In the genomic region with DNA sequence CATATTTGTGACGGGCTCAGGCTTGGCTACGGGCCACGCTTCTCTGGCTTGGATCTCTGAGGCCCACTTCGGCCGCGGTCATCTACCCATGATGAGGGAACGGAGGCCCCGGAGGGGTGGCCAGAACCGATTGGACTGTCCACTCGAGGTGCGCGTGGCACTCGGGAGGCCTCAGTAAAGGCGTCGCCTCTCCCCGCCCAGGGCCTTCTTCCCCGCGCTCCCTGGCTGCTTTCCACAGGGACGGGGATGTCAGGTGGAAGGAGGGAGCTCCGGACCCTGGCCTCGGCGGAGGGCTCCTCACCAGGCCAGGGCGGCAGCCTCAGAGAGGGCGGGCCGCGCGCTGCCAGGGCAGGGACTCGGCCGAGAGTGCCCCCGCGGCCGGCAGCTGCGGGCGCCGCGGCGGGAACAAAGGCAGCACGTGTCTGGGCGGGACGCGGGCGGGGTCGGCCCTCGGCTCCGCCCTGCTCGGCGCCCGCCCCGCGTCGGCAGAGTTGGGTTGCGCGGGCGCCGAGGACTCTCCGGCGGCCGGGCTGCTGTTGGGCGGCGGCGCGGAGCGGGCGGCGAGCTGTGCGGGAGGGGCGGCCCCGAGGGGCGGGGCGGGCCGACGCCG, we compare ENCODE assay signal across 1 cellular context.
TF ChIP-seq lines count a peak whose summit lies in the region.

No MANE protein-coding gene starts in this region.

TF ChIP-seq in HepG2, 621 proteins besides CTCF, POLR2A, EP300 and RAD21 (continued from another document and continues in another):
- TF ChIP-seq, protein P1, sequence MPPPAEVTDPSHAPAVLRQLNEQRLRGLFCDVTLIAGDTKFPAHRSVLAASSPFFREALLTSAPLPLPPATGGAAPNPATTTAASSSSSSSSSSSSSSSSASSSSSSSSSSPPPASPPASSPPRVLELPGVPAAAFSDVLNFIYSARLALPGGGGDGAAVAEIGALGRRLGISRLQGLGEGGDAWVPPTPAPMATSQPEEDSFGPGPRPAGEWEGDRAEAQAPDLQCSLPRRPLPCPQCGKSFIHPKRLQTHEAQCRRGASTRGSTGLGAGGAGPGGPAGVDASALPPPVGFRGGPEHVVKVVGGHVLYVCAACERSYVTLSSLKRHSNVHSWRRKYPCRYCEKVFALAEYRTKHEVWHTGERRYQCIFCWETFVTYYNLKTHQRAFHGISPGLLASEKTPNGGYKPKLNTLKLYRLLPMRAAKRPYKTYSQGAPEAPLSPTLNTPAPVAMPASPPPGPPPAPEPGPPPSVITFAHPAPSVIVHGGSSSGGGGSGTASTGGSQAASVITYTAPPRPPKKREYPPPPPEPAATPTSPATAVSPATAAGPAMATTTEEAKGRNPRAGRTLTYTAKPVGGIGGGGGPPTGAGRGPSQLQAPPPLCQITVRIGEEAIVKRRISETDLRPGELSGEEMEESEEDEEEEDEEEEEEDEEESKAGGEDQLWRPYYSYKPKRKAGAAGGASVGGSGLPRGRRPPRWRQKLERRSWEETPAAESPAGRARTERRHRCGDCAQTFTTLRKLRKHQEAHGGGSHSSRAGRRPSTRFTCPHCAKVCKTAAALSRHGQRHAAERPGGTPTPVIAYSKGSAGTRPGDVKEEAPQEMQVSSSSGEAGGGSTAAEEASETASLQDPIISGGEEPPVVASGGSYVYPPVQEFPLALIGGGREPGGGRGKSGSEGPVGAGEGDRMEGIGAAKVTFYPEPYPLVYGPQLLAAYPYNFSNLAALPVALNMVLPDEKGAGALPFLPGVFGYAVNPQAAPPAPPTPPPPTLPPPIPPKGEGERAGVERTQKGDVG (CRISPR knock-in tag; IDR thresholded peaks at IDR 0.05; ENCODE audit: borderline replicate concordance), result no peak
- TF ChIP-seq, protein P2, sequence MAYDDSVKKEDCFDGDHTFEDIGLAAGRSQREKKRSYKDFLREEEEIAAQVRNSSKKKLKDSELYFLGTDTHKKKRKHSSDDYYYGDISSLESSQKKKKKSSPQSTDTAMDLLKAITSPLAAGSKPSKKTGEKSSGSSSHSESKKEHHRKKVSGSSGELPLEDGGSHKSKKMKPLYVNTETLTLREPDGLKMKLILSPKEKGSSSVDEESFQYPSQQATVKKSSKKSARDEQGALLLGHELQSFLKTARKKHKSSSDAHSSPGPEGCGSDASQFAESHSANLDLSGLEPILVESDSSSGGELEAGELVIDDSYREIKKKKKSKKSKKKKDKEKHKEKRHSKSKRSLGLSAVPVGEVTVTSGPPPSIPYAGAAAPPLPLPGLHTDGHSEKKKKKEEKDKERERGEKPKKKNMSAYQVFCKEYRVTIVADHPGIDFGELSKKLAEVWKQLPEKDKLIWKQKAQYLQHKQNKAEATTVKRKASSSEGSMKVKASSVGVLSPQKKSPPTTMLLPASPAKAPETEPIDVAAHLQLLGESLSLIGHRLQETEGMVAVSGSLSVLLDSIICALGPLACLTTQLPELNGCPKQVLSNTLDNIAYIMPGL (CRISPR knock-in tag; IDR thresholded peaks at IDR 0.05; ENCODE audit: borderline replicate concordance in 1 of 2, low read depth in 1 of 2), result 0 out of 4 replicates have a peak, but pooled peaks of 1 of the 2 experiments have one; percentile 16
- no peak for TF ChIP-seq TRIM24 (CRISPR knock-in tag; IDR thresholded peaks at IDR 0.05)
- no peak for TF ChIP-seq GPN1 (CRISPR knock-in tag; IDR thresholded peaks at IDR 0.05; ENCODE audit: borderline replicate concordance)
- no peak for TF ChIP-seq SMC3 (IDR thresholded peaks at IDR 0.05; ENCODE audit: low read length)
- TF ChIP-seq HDAC6 (IDR thresholded peaks at IDR 0.05; ENCODE audit: low read depth, low read length), result no peak
- TF ChIP-seq ZNF44 (CRISPR knock-in tag; IDR thresholded peaks at IDR 0.05), result no peak
- TF ChIP-seq, protein P3, sequence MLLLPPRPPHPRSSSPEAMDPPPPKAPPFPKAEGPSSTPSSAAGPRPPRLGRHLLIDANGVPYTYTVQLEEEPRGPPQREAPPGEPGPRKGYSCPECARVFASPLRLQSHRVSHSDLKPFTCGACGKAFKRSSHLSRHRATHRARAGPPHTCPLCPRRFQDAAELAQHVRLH (CRISPR knock-in tag; IDR thresholded peaks at IDR 0.05; ENCODE audit: borderline replicate concordance, low read depth), result no peak
- TF ChIP-seq, protein P4, sequence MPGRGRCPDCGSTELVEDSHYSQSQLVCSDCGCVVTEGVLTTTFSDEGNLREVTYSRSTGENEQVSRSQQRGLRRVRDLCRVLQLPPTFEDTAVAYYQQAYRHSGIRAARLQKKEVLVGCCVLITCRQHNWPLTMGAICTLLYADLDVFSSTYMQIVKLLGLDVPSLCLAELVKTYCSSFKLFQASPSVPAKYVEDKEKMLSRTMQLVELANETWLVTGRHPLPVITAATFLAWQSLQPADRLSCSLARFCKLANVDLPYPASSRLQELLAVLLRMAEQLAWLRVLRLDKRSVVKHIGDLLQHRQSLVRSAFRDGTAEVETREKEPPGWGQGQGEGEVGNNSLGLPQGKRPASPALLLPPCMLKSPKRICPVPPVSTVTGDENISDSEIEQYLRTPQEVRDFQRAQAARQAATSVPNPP (CRISPR knock-in tag; IDR thresholded peaks at IDR 0.05), result peak; percentile 71; the same call in 1 of the 2 replicates
- TF ChIP-seq IRX3 (CRISPR knock-in tag; IDR thresholded peaks at IDR 0.05; ENCODE audit: borderline replicate concordance, low read depth), result peak; percentile 83; the same call in 1 of the 2 replicates
- TF ChIP-seq RXRA (CRISPR knock-in tag; IDR thresholded peaks at IDR 0.05), result no peak
- TF ChIP-seq ZSCAN29 (CRISPR knock-in tag; conservative IDR thresholded peaks at IDR 0.05), result no peak
- no peak for TF ChIP-seq ZNF34 (CRISPR knock-in tag; IDR thresholded peaks at IDR 0.05; ENCODE audit: borderline replicate concordance)
- TF ChIP-seq MATR3 (CRISPR knock-in tag; IDR thresholded peaks at IDR 0.05), result no peak
- TF ChIP-seq ZNF660 (CRISPR knock-in tag; IDR thresholded peaks at IDR 0.05; ENCODE audit: borderline replicate concordance, low read depth), result no peak
- no peak for TF ChIP-seq HNF4A (CRISPR knock-in tag; IDR thresholded peaks at IDR 0.05)
- TF ChIP-seq ZNF724P (CRISPR knock-in tag; IDR thresholded peaks at IDR 0.05; ENCODE audit: borderline replicate concordance), result peak; percentile 81; the same call in 1 of the 2 replicates
- peak; percentile 72; the same call in 1 of the 2 replicates for TF ChIP-seq ZBTB38 (CRISPR knock-in tag; IDR thresholded peaks at IDR 0.05)
- TF ChIP-seq, protein P5, sequence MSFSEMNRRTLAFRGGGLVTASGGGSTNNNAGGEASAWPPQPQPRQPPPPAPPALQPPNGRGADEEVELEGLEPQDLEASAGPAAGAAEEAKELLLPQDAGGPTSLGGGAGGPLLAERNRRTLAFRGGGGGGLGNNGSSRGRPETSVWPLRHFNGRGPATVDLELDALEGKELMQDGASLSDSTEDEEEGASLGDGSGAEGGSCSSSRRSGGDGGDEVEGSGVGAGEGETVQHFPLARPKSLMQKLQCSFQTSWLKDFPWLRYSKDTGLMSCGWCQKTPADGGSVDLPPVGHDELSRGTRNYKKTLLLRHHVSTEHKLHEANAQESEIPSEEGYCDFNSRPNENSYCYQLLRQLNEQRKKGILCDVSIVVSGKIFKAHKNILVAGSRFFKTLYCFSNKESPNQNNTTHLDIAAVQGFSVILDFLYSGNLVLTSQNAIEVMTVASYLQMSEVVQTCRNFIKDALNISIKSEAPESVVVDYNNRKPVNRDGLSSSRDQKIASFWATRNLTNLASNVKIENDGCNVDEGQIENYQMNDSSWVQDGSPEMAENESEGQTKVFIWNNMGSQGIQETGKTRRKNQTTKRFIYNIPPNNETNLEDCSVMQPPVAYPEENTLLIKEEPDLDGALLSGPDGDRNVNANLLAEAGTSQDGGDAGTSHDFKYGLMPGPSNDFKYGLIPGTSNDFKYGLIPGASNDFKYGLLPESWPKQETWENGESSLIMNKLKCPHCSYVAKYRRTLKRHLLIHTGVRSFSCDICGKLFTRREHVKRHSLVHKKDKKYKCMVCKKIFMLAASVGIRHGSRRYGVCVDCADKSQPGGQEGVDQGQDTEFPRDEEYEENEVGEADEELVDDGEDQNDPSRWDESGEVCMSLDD (CRISPR knock-in tag; IDR thresholded peaks at IDR 0.05; ENCODE audit: borderline replicate concordance), result no peak
- TF ChIP-seq, protein P6, sequence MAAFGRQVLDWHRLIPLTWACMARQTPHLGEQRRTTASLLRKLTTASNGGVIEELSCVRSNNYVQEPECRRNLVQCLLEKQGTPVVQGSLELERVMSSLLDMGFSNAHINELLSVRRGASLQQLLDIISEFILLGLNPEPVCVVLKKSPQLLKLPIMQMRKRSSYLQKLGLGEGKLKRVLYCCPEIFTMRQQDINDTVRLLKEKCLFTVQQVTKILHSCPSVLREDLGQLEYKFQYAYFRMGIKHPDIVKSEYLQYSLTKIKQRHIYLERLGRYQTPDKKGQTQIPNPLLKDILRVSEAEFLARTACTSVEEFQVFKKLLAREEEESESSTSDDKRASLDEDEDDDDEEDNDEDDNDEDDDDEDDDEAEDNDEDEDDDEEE (CRISPR knock-in tag; IDR thresholded peaks at IDR 0.05), result 0 out of 2 replicates have a peak, but pooled peaks have one; percentile 27
- TF ChIP-seq, protein P7, sequence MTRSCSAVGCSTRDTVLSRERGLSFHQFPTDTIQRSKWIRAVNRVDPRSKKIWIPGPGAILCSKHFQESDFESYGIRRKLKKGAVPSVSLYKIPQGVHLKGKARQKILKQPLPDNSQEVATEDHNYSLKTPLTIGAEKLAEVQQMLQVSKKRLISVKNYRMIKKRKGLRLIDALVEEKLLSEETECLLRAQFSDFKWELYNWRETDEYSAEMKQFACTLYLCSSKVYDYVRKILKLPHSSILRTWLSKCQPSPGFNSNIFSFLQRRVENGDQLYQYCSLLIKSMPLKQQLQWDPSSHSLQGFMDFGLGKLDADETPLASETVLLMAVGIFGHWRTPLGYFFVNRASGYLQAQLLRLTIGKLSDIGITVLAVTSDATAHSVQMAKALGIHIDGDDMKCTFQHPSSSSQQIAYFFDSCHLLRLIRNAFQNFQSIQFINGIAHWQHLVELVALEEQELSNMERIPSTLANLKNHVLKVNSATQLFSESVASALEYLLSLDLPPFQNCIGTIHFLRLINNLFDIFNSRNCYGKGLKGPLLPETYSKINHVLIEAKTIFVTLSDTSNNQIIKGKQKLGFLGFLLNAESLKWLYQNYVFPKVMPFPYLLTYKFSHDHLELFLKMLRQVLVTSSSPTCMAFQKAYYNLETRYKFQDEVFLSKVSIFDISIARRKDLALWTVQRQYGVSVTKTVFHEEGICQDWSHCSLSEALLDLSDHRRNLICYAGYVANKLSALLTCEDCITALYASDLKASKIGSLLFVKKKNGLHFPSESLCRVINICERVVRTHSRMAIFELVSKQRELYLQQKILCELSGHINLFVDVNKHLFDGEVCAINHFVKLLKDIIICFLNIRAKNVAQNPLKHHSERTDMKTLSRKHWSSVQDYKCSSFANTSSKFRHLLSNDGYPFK (CRISPR knock-in tag; IDR thresholded peaks at IDR 0.05; ENCODE audit: borderline replicate concordance), result no peak
- peak; percentile 24; the same call in 1 of the 2 replicates for TF ChIP-seq FOXC1 (CRISPR knock-in tag; IDR thresholded peaks at IDR 0.05; ENCODE audit: borderline replicate concordance)
- peak; percentile 66; the same call in 1 of the 2 replicates for TF ChIP-seq TOPORS (CRISPR knock-in tag; IDR thresholded peaks at IDR 0.05)
- TF ChIP-seq, protein P8, sequence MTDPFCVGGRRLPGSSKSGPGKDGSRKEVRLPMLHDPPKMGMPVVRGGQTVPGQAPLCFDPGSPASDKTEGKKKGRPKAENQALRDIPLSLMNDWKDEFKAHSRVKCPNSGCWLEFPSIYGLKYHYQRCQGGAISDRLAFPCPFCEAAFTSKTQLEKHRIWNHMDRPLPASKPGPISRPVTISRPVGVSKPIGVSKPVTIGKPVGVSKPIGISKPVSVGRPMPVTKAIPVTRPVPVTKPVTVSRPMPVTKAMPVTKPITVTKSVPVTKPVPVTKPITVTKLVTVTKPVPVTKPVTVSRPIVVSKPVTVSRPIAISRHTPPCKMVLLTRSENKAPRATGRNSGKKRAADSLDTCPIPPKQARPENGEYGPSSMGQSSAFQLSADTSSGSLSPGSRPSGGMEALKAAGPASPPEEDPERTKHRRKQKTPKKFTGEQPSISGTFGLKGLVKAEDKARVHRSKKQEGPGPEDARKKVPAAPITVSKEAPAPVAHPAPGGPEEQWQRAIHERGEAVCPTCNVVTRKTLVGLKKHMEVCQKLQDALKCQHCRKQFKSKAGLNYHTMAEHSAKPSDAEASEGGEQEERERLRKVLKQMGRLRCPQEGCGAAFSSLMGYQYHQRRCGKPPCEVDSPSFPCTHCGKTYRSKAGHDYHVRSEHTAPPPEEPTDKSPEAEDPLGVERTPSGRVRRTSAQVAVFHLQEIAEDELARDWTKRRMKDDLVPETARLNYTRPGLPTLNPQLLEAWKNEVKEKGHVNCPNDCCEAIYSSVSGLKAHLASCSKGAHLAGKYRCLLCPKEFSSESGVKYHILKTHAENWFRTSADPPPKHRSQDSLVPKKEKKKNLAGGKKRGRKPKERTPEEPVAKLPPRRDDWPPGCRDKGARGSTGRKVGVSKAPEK (CRISPR knock-in tag; IDR thresholded peaks at IDR 0.05; ENCODE audit: borderline replicate concordance), result no peak
- TF ChIP-seq, protein P9, sequence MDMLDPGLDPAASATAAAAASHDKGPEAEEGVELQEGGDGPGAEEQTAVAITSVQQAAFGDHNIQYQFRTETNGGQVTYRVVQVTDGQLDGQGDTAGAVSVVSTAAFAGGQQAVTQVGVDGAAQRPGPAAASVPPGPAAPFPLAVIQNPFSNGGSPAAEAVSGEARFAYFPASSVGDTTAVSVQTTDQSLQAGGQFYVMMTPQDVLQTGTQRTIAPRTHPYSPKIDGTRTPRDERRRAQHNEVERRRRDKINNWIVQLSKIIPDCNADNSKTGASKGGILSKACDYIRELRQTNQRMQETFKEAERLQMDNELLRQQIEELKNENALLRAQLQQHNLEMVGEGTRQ (IDR thresholded peaks at IDR 0.05; ENCODE audit: low read depth, low read length), result peak; percentile 47; the same call in 1 of the 2 replicates
- TF ChIP-seq, protein P9 (CRISPR knock-in tag; IDR thresholded peaks at IDR 0.05; ENCODE audit: borderline replicate concordance), result no peak
- TF ChIP-seq ZNF841 (CRISPR knock-in tag; IDR thresholded peaks at IDR 0.05; ENCODE audit: borderline replicate concordance), result no peak
- 0 out of 2 replicates have a peak, but pooled peaks have one; percentile 15 for TF ChIP-seq ZNF777 (CRISPR knock-in tag; IDR thresholded peaks at IDR 0.05)
